Comparison of ENCODE assay signal across 8 cellular contexts in the genomic region with DNA sequence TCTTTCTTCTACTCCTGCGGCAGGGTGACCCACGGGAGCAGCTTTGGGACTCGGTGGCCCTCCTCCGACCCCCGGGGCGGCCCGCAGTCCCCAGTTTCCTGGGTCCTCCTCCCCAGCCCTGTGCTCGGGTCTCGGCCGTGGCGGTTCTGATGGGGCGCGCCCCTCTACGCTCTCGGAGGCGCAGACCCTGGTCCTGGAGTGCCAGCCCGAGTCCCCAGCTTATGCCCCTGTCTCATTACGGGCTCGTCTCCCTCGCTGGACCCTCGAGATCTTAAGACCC. TPM values are rescaled to one million over a fixed set of nuclear protein-coding genes. Genes with fewer than 3 reads are reported as not detected.
DNase-seq lines count a peak whose midpoint lies in the region; ATAC-seq and TF ChIP-seq lines count a peak whose summit lies in the region.

No MANE protein-coding gene starts in this region.

- H3K27me3 ChIP-seq in Karpas-422 (ENCODE audit: low read length), result no peaks in the 10 kb centered on the region
- no peaks in the 10 kb centered on the region for H3K27me3 ChIP-seq in duodenal mucosa (ENCODE audit: control insufficient read depth in 1 of 2, insufficient read depth in 2 of 2, low read length in 2 of 2)
- H3K27me3 ChIP-seq in muscle layer of duodenum (ENCODE audit: low read depth, low read length), result no peaks in the 10 kb centered on the region

- peaks cover 43% of the 10 kb centered on the region for H4K20me1 ChIP-seq in Karpas-422 (ENCODE audit: insufficient read depth, low read depth, low read length)

- no peak overlapping the region for H2AFZ ChIP-seq in Karpas-422 (ENCODE audit: low read length)

- H3K79me2 ChIP-seq in Karpas-422 (ENCODE audit: low read length), result peaks cover 37% of the 10 kb centered on the region

- no peaks in the 10 kb centered on the region for H3K9me3 ChIP-seq in Karpas-422 (ENCODE audit: low read length)
- no peaks in the 10 kb centered on the region for H3K9me3 ChIP-seq in duodenal mucosa (ENCODE audit: control insufficient read depth in 1 of 2, low read length in 2 of 2)
- H3K9me3 ChIP-seq in muscle layer of duodenum (ENCODE audit: control insufficient read depth in 1 of 2, low read length in 2 of 2), result no peaks in the 10 kb centered on the region

- peaks cover 77% of the 10 kb centered on the region for H3K4me1 ChIP-seq in Karpas-422 (ENCODE audit: low read length)
- H3K4me1 ChIP-seq in duodenal mucosa (ENCODE audit: control insufficient read depth in 1 of 2, insufficient read depth in 2 of 2, low read length in 2 of 2), result peaks cover 52 to 63% of the 10 kb centered on the region in 2 donors
- H3K4me1 ChIP-seq in muscle layer of duodenum (ENCODE audit: control insufficient read depth in 1 of 2, insufficient read depth in 2 of 2, low read length in 2 of 2), result peaks cover 17 to 27% of the 10 kb centered on the region in 2 donors

- no peaks in the 10 kb centered on the region for H3K9me2 ChIP-seq in Karpas-422 (replicated peaks; ENCODE audit: insufficient read depth, low read length)

- H3K27ac ChIP-seq in Karpas-422 (ENCODE audit: low read length) (peak overlapping the region; percentile 95), duodenal mucosa (ENCODE audit: low read depth, low read length) (peak overlapping the region; percentile 96), muscle layer of duodenum (ENCODE audit: low read length) (peak overlapping the region; percentile 94)

- in situ Hi-C loops in GM13977 (cut with MboI; ENCODE audit: low pct_unique_long_range_greater_than_20kb, low sequenced_read_pairs, unreplicated experiment), result no loop called here

- H3K36me3 ChIP-seq in Karpas-422 (ENCODE audit: insufficient read depth, low read length) (peaks cover 30% of the 10 kb centered on the region), duodenal mucosa (ENCODE audit: control insufficient read depth in 1 of 2, insufficient read depth in 2 of 2, low read length in 2 of 2) (peaks cover 18 to 22% of the 10 kb centered on the region in 2 donors), muscle layer of duodenum (ENCODE audit: control insufficient read depth in 1 of 2, insufficient read depth in 2 of 2, low read length in 2 of 2) (peaks cover 17 to 20% of the 10 kb centered on the region in 2 donors)

- H3K4me3 ChIP-seq in Karpas-422 (ENCODE audit: low read length) (peak overlapping the region; percentile 89), duodenal mucosa (ENCODE audit: low read depth in 1 of 2, low read length in 2 of 2) (peak overlapping the region; percentile 92 to 94), muscle layer of duodenum (ENCODE audit: low read depth in 1 of 2, low read length in 2 of 2) (peak overlapping the region; percentile 90 to 98)

- DNase-seq in NCI-H82 (lab: John Stamatoyannopoulos, UW) (peak; percentile 61), NCI-H82 treated with DMSO at 0.1 percent for 48 hours (lab: John Stamatoyannopoulos, UW; ENCODE audit: unreplicated experiment) (no peak), Karpas-422 (no peak), GOT3 (lab: John Stamatoyannopoulos, UW) (no peak), GM13977 (ENCODE audit: low spot score) (no peak)

- H3K9ac ChIP-seq in Karpas-422 (ENCODE audit: low read length), result peak overlapping the region; percentile 99
- peak overlapping the region; percentile 92 to 100 for H3K9ac ChIP-seq in duodenal mucosa (ENCODE audit: low read depth in 1 of 2, low read length in 2 of 2)

- H3K4me2 ChIP-seq in Karpas-422 (ENCODE audit: low read depth, low read length, poor library complexity, severe bottlenecking), result peak overlapping the region; percentile 96

- TF ChIP-seq CTCF in GM13977 (IDR thresholded peaks at IDR 0.05; ENCODE audit: extremely low read depth, insufficient read depth, missing control alignments), result no peak

- ATAC-seq in GM18868 (IDR thresholded peaks at IDR 0.05; ENCODE audit: unreplicated experiment), result no peak

RNA-seq across cellular contexts. Expression of a gene that starts 0.4 kb away (rescaled TPM):
- total RNA-seq in Karpas-422 (2014; rRNA removed; shearing (Covaris generic); ENCODE audit: low replicate concordance), result 245 and 258 TPM in 2 replicates

RNA-seq across cellular contexts. Expression of a gene that starts 45.2 kb away (rescaled TPM):
- total RNA-seq in Karpas-422 (2014; rRNA removed; shearing (Covaris generic); ENCODE audit: low replicate concordance), result 2.2 and 3.6 TPM in 2 replicates
